In genomic region chr5:134413046-134413445, GRCh38 we compare ENCODE assay signal across 11 cellular contexts. TPM values are rescaled to one million over a fixed set of nuclear protein-coding genes. Genes with fewer than 3 reads are reported as not detected.
A peak's percentile ranks its signal among the peaks of the same experiment; 100 is the strongest.
DNase-seq lines count a peak whose midpoint lies in the region; ATAC-seq and TF ChIP-seq lines count a peak whose summit lies in the region.
"Had no signal": no experiment of that assay in that cellular context is flagged by ENCODE, and none has a peak within 500 bp of the region (broad histone marks: within the 10 kb centered on the region; RNA-seq: fewer than 3 reads in every experiment).

No MANE protein-coding gene starts in this region.

- peaks cover 2% of the 10 kb centered on the region for H3K4me1 ChIP-seq in right cardiac atrium (ENCODE audit: control insufficient read depth, insufficient read depth, low read length)
- peaks cover 9 to 10% of the 10 kb centered on the region in 2 donors for H3K4me1 ChIP-seq in lung (ENCODE audit: control insufficient read depth in 2 of 2, insufficient read depth in 2 of 2, low read length in 2 of 2)
- H3K4me1 ChIP-seq in upper lobe of left lung: peaks cover 22 to 35% (median 24%) of the 10 kb centered on the region in 4 donors

- H3K9me3 ChIP-seq in right cardiac atrium (ENCODE audit: control insufficient read depth, low read length) (no peaks in the 10 kb centered on the region), lung (ENCODE audit: control insufficient read depth in 2 of 2, insufficient read depth in 1 of 2, low read length in 1 of 2) (no peaks in the 10 kb centered on the region), upper lobe of left lung (no peaks in the 10 kb centered on the region)

- 56% methylated on average over 2 of the region's 2 CpGs for WGBS in right cardiac atrium
- 80 to 81% methylated on average over 2 of the region's 2 CpGs for WGBS in lung, 2 donors
- WGBS in upper lobe of left lung, 2 donors: 69 to 75% methylated on average over 2 of the region's 2 CpGs

- H3K4me1 Mint-ChIP-seq in activated T-helper 1 cell treated with anti-CD3 and anti-CD28 coated beads, Interleukin-12 subunit alpha, Interleukin-12 subunit beta, Interleukin-2, Interleukin-4 antibody, amounts not matched to agents 30 ng/mL and 10 ng/mL and 1 ng/mL, durations not matched to agents 14 hours and 24 hours and 36 hours (ENCODE audit: low read depth): peaks cover 26% of the 10 kb centered on the region

- H3K27me3 Mint-ChIP-seq in activated T-helper 1 cell treated with anti-CD3 and anti-CD28 coated beads, Interleukin-12 subunit alpha, Interleukin-12 subunit beta, Interleukin-2, Interleukin-4 antibody, amounts not matched to agents 30 ng/mL and 10 ng/mL and 1 ng/mL, durations not matched to agents 14 hours and 24 hours and 36 hours (ENCODE audit: insufficient read depth): peaks cover 2% of the 10 kb centered on the region

- H3K27ac ChIP-seq in right cardiac atrium (ENCODE audit: low read length) (peak overlapping the region; percentile 31), lung (ENCODE audit: low read depth in 1 of 2, low read length in 1 of 2) (peak overlapping the region; percentile 11 to 27), upper lobe of left lung (peak overlapping the region in 3 of 4 donors; percentile 83 to 92 (median 86))

- H3K27me3 ChIP-seq in right cardiac atrium (ENCODE audit: control insufficient read depth, insufficient read depth) (no peaks in the 10 kb centered on the region), lung (ENCODE audit: control insufficient read depth, insufficient read depth) (no peaks in the 10 kb centered on the region), upper lobe of left lung (no peaks in the 10 kb centered on the region)

- ATAC-seq in right cardiac atrium: no peak
- no peak for ATAC-seq in left ventricle myocardium superior
- ATAC-seq in lung (ENCODE audit: insufficient read depth, low FRiP score): no peak
- no peak for ATAC-seq in upper lobe of left lung (ENCODE audit: low FRiP score in 2 of 2)

- H3K27ac Mint-ChIP-seq in activated T-helper 1 cell treated with anti-CD3 and anti-CD28 coated beads, Interleukin-12 subunit alpha, Interleukin-12 subunit beta, Interleukin-2, Interleukin-4 antibody, amounts not matched to agents 30 ng/mL and 10 ng/mL and 1 ng/mL, durations not matched to agents 14 hours and 24 hours and 36 hours: no peak overlapping the region

- intact Hi-C loops in right cardiac atrium (cut with DNase I): loop anchor here in 3 of 4 donors (2.0 to 10.0 kb wide), 5 partner anchors 54 to 169 kb away; partner anchors contain the start of gene JADE2 (in 3 of the 3)
- intact Hi-C loops in left ventricle myocardium superior (cut with micrococcal nuclease): no loop called here
- intact Hi-C loops in activated T-helper 1 cell treated with anti-CD3 and anti-CD28 coated beads, Interleukin-12 subunit alpha, Interleukin-12 subunit beta, Interleukin-2, Interleukin-4 antibody, amounts not matched to agents 30 ng/mL and 10 ng/mL and 1 ng/mL, durations not matched to agents 14 hours and 24 hours and 36 hours (cut with micrococcal nuclease): loop anchor here (5.0 kb wide), 2 partner anchors 54 to 236 kb away; partner anchors contain the start of gene SKP1

- no peak overlapping the region for H3K4me3 ChIP-seq in right cardiac atrium (ENCODE audit: low read length)
- no peak overlapping the region for H3K4me3 ChIP-seq in lung
- no peak overlapping the region for H3K4me3 ChIP-seq in upper lobe of left lung

- DNase-seq in right cardiac atrium (no peak), left ventricle myocardium superior (no peak), lung (ENCODE audit: low spot score) (no peak), upper lobe of left lung (no peak), AG20443 (ENCODE audit: low spot score) (no peak), EL (no peak), anterior cingulate cortex (lab: John Stamatoyannopoulos, UW) (no peak)
- no peak for DNase-seq in activated T-helper 1 cell treated with anti-CD3 and anti-CD28 coated beads, Interleukin-12 subunit alpha, Interleukin-12 subunit beta, Interleukin-2, Interleukin-4 antibody, amounts not matched to agents 30 ng/mL and 10 ng/mL and 1 ng/mL, durations not matched to agents 14 hours and 24 hours and 36 hours (ENCODE audit: low spot score)
- DNase-seq: activated effector memory CD4-positive, alpha-beta T cell treated with Interleukin-2 at 50 U/mL for 16 hours; effector CD4-positive, alpha-beta T cell; posterior cingulate gyrus had no signal

- no peak for TF ChIP-seq POLR2A in upper lobe of left lung (IDR thresholded peaks at IDR 0.05)

- TF ChIP-seq CTCF in lung (IDR thresholded peaks at IDR 0.05; ENCODE audit: control extremely low read depth, extremely low read depth) (no peak), upper lobe of left lung (IDR thresholded peaks at IDR 0.05) (no peak)

- H3K9me3 Mint-ChIP-seq in activated T-helper 1 cell treated with anti-CD3 and anti-CD28 coated beads, Interleukin-12 subunit alpha, Interleukin-12 subunit beta, Interleukin-2, Interleukin-4 antibody, amounts not matched to agents 30 ng/mL and 10 ng/mL and 1 ng/mL, durations not matched to agents 14 hours and 24 hours and 36 hours: no peaks in the 10 kb centered on the region

- peaks cover 7% of the 10 kb centered on the region for H3K36me3 Mint-ChIP-seq in activated T-helper 1 cell treated with anti-CD3 and anti-CD28 coated beads, Interleukin-12 subunit alpha, Interleukin-12 subunit beta, Interleukin-2, Interleukin-4 antibody, amounts not matched to agents 30 ng/mL and 10 ng/mL and 1 ng/mL, durations not matched to agents 14 hours and 24 hours and 36 hours (ENCODE audit: low read depth)

- peak overlapping the region; percentile 33 for H3K4me3 Mint-ChIP-seq in activated T-helper 1 cell treated with anti-CD3 and anti-CD28 coated beads, Interleukin-12 subunit alpha, Interleukin-12 subunit beta, Interleukin-2, Interleukin-4 antibody, amounts not matched to agents 30 ng/mL and 10 ng/mL and 1 ng/mL, durations not matched to agents 14 hours and 24 hours and 36 hours

- no peak for TF ChIP-seq EP300 in upper lobe of left lung (IDR thresholded peaks at IDR 0.05)

- H3K36me3 ChIP-seq in lung (ENCODE audit: control insufficient read depth in 2 of 2, insufficient read depth in 2 of 2, low read length in 2 of 2) (no peaks in the 10 kb centered on the region), upper lobe of left lung (no peaks in the 10 kb centered on the region)

RNA-seq across cellular contexts. Expression of gene CDKN2AIPNL, which starts 1.4 kb away (rescaled TPM):
- total RNA-seq in right cardiac atrium (10 to 100 TPM; 33.5 to 42.0 (median 37.5) TPM), left ventricle myocardium superior (46.0 TPM), lung (10 to 100 TPM; 10.9 to 22.1 TPM), upper lobe of left lung (10 to 100 TPM in 4 of 6 donors, 1 to 10 TPM in 2; 2.1 to 18.5 (median 13.3) TPM)
- polyA plus RNA-seq in right cardiac atrium (71.3 TPM), lung (10 to 100 TPM; 16.0 to 43.2 TPM)
- 33.6 and 35.6 TPM in 2 replicates for total RNA-seq in activated T-helper 1 cell treated with anti-CD3 and anti-CD28 coated beads, Interleukin-12 subunit alpha, Interleukin-12 subunit beta, Interleukin-2, Interleukin-4 antibody, amounts not matched to agents 30 ng/mL and 10 ng/mL and 1 ng/mL, durations not matched to agents 14 hours and 24 hours and 36 hours

RNA-seq across cellular contexts. Expression of gene UBE2B, which starts 41.7 kb away (rescaled TPM):
- total RNA-seq in right cardiac atrium (100 to 1,000 TPM; 153 to 216 (median 180) TPM), left ventricle myocardium superior (236 TPM), lung (100 to 1,000 TPM in 1 of 2 donors, 10 to 100 TPM in 1; 75.1 to 119 TPM), upper lobe of left lung (100 to 1,000 TPM in 1 of 6 donors, 10 to 100 TPM in 5; 34.6 to 146 (median 70.7) TPM)
- polyA plus RNA-seq in right cardiac atrium (260 TPM), lung (100 to 1,000 TPM in 1 of 2 donors, 10 to 100 TPM in 1; 89.3 to 111 TPM)
- total RNA-seq in activated T-helper 1 cell treated with anti-CD3 and anti-CD28 coated beads, Interleukin-12 subunit alpha, Interleukin-12 subunit beta, Interleukin-2, Interleukin-4 antibody, amounts not matched to agents 30 ng/mL and 10 ng/mL and 1 ng/mL, durations not matched to agents 14 hours and 24 hours and 36 hours: 98.9 and 108 TPM in 2 replicates

RNA-seq across cellular contexts. Expression of gene CDKL3, which starts 46.1 kb away (rescaled TPM):
- total RNA-seq in right cardiac atrium (1 to 10 TPM; 6.9 to 7.5 (median 7.1) TPM), left ventricle myocardium superior (4.5 TPM), lung (1 to 10 TPM; 2.2 to 2.9 TPM), upper lobe of left lung (1 to 10 TPM in 4 of 6 donors, under 1 TPM in 1, not detected in 1; 0.46 to 3.7 (median 2.2) TPM)
- polyA plus RNA-seq in right cardiac atrium (5.9 TPM), lung (1 to 10 TPM; 1.5 to 3.6 TPM)
- total RNA-seq in activated T-helper 1 cell treated with anti-CD3 and anti-CD28 coated beads, Interleukin-12 subunit alpha, Interleukin-12 subunit beta, Interleukin-2, Interleukin-4 antibody, amounts not matched to agents 30 ng/mL and 10 ng/mL and 1 ng/mL, durations not matched to agents 14 hours and 24 hours and 36 hours: 0.67 and 1.5 TPM in 2 replicates

Comparison
In these comparisons a context has a peak if more than half of its experiments do, and no peak if none do; other contexts are left out.
1. H3K27ac ChIP-seq: peak in every context shown above with its lines; median percentile 86 in upper lobe of left lung; 31 in right cardiac atrium; 19 in lung.